In genomic region chr22:37228106-37229011, GRCh38 we compare ENCODE assay signal across 9 cellular contexts. TPM values are rescaled to one million over a fixed set of nuclear protein-coding genes. Genes with fewer than 3 reads are reported as not detected.
A peak's percentile ranks its signal among the peaks of the same experiment; 100 is the strongest.
DNase-seq lines count a peak whose midpoint lies in the region; ATAC-seq and TF ChIP-seq lines count a peak whose summit lies in the region.
"Had no signal": no experiment of that assay in that cellular context is flagged by ENCODE, and none has a peak within 500 bp of the region (broad histone marks: within the 10 kb centered on the region; RNA-seq: fewer than 3 reads in every experiment).

No MANE protein-coding gene starts in this region.

- no peak for TF ChIP-seq CTCF in prostate gland (IDR thresholded peaks at IDR 0.05)
- no peak for TF ChIP-seq CTCF in omental fat pad (IDR thresholded peaks at IDR 0.05)

- no peaks in the 10 kb centered on the region for H3K9me3 ChIP-seq in prostate gland
- H3K9me3 ChIP-seq: HAP-1 had no signal

- no peaks in the 10 kb centered on the region for H3K9me3 Mint-ChIP-seq in IgD-negative memory B cell

- peaks cover 39 to 80% (median 71%) of the 10 kb centered on the region in 3 donors for H3K4me1 Mint-ChIP-seq in IgD-negative memory B cell

- H3K36me3 Mint-ChIP-seq in IgD-negative memory B cell = peaks cover 13% of the 10 kb centered on the region

- no peaks in the 10 kb centered on the region for H3K27me3 Mint-ChIP-seq in IgD-negative memory B cell

- ATAC-seq in GM21381 (IDR thresholded peaks at IDR 0.05; ENCODE audit: unreplicated experiment) = no peak
- no peak for ATAC-seq in omental fat pad (ENCODE audit: low FRiP score)

- DNase-seq in activated CD4-positive, alpha-beta T cell treated with anti-CD3 and anti-CD28 coated beads, Interleukin-2, amount 50 U/mL, for 48 hours = peak; percentile 45 to 56
- DNase-seq in fibroblast of peridontal ligament (ENCODE audit: extremely low read depth) (peak; percentile 11), prostate gland (ENCODE audit: low spot score) (no peak), NCI-H1694 (lab: John Stamatoyannopoulos, UW) (no peak), omental fat pad (ENCODE audit: low spot score) (no peak)
- DNase-seq in stimulated activated CD8-positive, alpha-beta memory T cell treated with anti-CD3 and anti-CD28 coated beads, Interleukin-4, amount 100 ng/mL, for 48 hours = peak; percentile 71

- H3K4me3 ChIP-seq in prostate gland = no peak overlapping the region
- H3K4me3 ChIP-seq: HAP-1 had no signal

- intact Hi-C loops in prostate gland (cut with DNase I) = no loop called here

- no peak for TF ChIP-seq POLR2A in prostate gland (IDR thresholded peaks at IDR 0.05)

- H3K27ac Mint-ChIP-seq in IgD-negative memory B cell = peak overlapping the region; percentile 74 to 97 (median 96)

- peak overlapping the region; percentile 25 to 85 (median 75) for H3K4me3 Mint-ChIP-seq in IgD-negative memory B cell

- H3K27ac ChIP-seq in prostate gland = no peak overlapping the region

- H3K27me3 ChIP-seq in prostate gland (replicated peaks; ENCODE audit: insufficient read depth) = no peaks in the 10 kb centered on the region

- WGBS in prostate gland = 60% methylated on average over 20 of the region's 20 CpGs

- no peaks in the 10 kb centered on the region for H3K4me1 ChIP-seq in prostate gland (replicated peaks)
- H3K4me1 ChIP-seq: HAP-1 had no signal

- H3K36me3 ChIP-seq in prostate gland = no peaks in the 10 kb centered on the region
- H3K36me3 ChIP-seq: HAP-1 had no signal

RNA-seq across cellular contexts. Expression of gene RAC2, which starts 15.7 kb away (rescaled TPM):
- 1,067 TPM for polyA plus RNA-seq in IgD-negative memory B cell
- 10 to 100 TPM in 1 of 2 donors, 1 to 10 TPM in 1; 9.7 to 14.4 TPM for total RNA-seq in prostate gland
- 10 to 100 TPM; 11.0 to 51.6 (median 20.0) TPM for total RNA-seq in omental fat pad

RNA-seq across cellular contexts. Expression of gene SSTR3, which starts 16.1 kb away (rescaled TPM):
- polyA plus RNA-seq in IgD-negative memory B cell = 0.95 TPM
- total RNA-seq in prostate gland = 10 to 100 TPM in 1 of 2 donors, not detected in 1; 46.4 TPM
- under 1 TPM in 2 of 4 donors, not detected in 2; 0.12 to 0.28 TPM for total RNA-seq in omental fat pad

RNA-seq across cellular contexts. Expression of gene C1QTNF6, which starts 40.3 kb away (rescaled TPM):
- 1.0 TPM for polyA plus RNA-seq in IgD-negative memory B cell
- total RNA-seq in prostate gland (1 to 10 TPM; 2.1 to 9.3 TPM), omental fat pad (1 to 10 TPM; 1.0 to 2.8 (median 1.4) TPM)

RNA-seq across cellular contexts. Expression of gene CYTH4, which starts 53.9 kb away (rescaled TPM):
- 70.8 TPM for polyA plus RNA-seq in IgD-negative memory B cell
- total RNA-seq in prostate gland = 1 to 10 TPM; 4.7 to 5.5 TPM
- 10 to 100 TPM; 17.4 to 83.5 (median 34.4) TPM for total RNA-seq in omental fat pad

Comparison
In these comparisons a context has a peak if more than half of its experiments do, and no peak if none do; other contexts are left out.
1. DNase-seq: peak in activated CD4-positive, alpha-beta T cell treated with anti-CD3 and anti-CD28 coated beads, Interleukin-2, amount 50 U/mL, for 48 hours (2 of 2), fibroblast of peridontal ligament (single experiment) and stimulated activated CD8-positive, alpha-beta memory T cell treated with anti-CD3 and anti-CD28 coated beads, Interleukin-4, amount 100 ng/mL, for 48 hours (single experiment); none in prostate gland (single experiment), NCI-H1694 (single experiment) and omental fat pad (single experiment).